Comparison of ENCODE assay signal across 23 cellular contexts in the genomic region with DNA sequence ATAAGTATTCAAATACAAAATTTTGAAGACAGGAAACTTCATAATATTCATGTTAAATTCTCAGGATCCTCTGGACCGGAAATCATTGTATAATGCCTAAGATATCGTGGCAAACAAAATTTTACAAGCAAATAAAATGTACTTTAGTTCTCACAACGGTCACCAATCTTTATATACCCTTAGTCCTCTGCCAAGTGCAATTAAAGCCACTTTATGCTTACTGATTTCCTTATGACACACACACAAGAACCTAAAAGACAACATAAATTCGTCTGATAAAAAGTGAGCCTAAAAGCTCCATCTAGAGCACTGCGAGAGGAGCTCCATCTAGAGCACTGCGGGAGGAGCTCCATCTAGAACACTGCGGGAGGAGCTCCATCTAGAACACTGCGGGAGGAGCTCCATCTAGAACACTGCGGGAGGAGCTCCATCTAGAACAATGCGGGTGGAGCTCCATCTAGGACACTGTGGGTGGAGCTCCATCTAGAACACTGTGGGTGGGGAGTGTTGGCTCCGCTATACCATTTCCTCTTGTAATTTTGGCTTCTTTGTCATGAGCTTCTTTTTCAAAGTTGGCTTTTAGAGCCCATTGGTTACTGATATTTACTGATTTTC. TPM values are rescaled to one million over a fixed set of nuclear protein-coding genes. Genes with fewer than 3 reads are reported as not detected.
DNase-seq lines count a peak whose midpoint lies in the region; ATAC-seq and TF ChIP-seq lines count a peak whose summit lies in the region.
"Had no signal": no experiment of that assay in that cellular context is flagged by ENCODE, and none has a peak within 500 bp of the region (broad histone marks: within the 10 kb centered on the region; RNA-seq: fewer than 3 reads in every experiment).

No MANE protein-coding gene starts in this region.

- no peak for TF ChIP-seq POLR2A in gastroesophageal sphincter (IDR thresholded peaks at IDR 0.05)
- no peak for TF ChIP-seq POLR2A in gastrocnemius medialis (IDR thresholded peaks at IDR 0.05)

- ATAC-seq in gastroesophageal sphincter, result no peak
- no peak for ATAC-seq in gastrocnemius medialis
- no peak for ATAC-seq in HG03108 (IDR thresholded peaks at IDR 0.05; ENCODE audit: unreplicated experiment)
- no peak for ATAC-seq in GM21367 (IDR thresholded peaks at IDR 0.05; ENCODE audit: unreplicated experiment)
- ATAC-seq: natural killer cell treated with Interleukin-12 subunit alpha and Interleukin-12 subunit beta and Interleukin-15 and Interleukin-18, amount 100 ng/mL, for 72 hours; psoas muscle had no signal

- no peaks in the 10 kb centered on the region for H3K36me3 ChIP-seq in SK-N-MC (ENCODE audit: insufficient read depth, low read length)
- no peaks in the 10 kb centered on the region for H3K36me3 ChIP-seq in gastroesophageal sphincter
- H3K36me3 ChIP-seq in gastrocnemius medialis, result no peaks in the 10 kb centered on the region

- H3K4me1 ChIP-seq in gastroesophageal sphincter (peaks cover 9 to 86% (median 17%) of the 10 kb centered on the region in 3 donors), gastrocnemius medialis (peaks cover 24 to 35% of the 10 kb centered on the region in 2 donors)

- H3K4me3 ChIP-seq in SK-N-MC (no peak overlapping the region), gastroesophageal sphincter (no peak overlapping the region), gastrocnemius medialis (no peak overlapping the region)
- H3K4me3 ChIP-seq: psoas muscle had no signal

- peaks cover 41% of the 10 kb centered on the region for H3K36me3 Mint-ChIP-seq in HFFc6 (ENCODE audit: low read depth)
- H3K36me3 Mint-ChIP-seq: natural killer cell treated with Interleukin-12 subunit alpha and Interleukin-12 subunit beta and Interleukin-15 and Interleukin-18, amount 100 ng/mL, for 72 hours had no signal

- 72 to 82% methylated on average over 10 to 11 of the region's 11 CpGs for WGBS in gastroesophageal sphincter (ENCODE audit: low coverage in 1 of 2), 2 donors

- H3K9me3 ChIP-seq in SK-N-MC (ENCODE audit: low read depth, low read length), result no peaks in the 10 kb centered on the region
- H3K9me3 ChIP-seq in gastroesophageal sphincter, result no peaks in the 10 kb centered on the region
- no peaks in the 10 kb centered on the region for H3K9me3 ChIP-seq in gastrocnemius medialis
- H3K9me3 ChIP-seq: psoas muscle had no signal

- peak overlapping the region; percentile 95 for H3K27ac Mint-ChIP-seq in HFFc6
- H3K27ac Mint-ChIP-seq: CD8-positive, alpha-beta memory T cell; memory B cell; natural killer cell treated with Interleukin-12 subunit alpha and Interleukin-12 subunit beta and Interleukin-15 and Interleukin-18, amount 100 ng/mL, for 72 hours had no signal

- in situ Hi-C loops in gastrocnemius medialis (cut with MboI; ENCODE audit: low sequenced_read_pairs in 4 of 4), result no loop called here

- H3K27me3 ChIP-seq in gastroesophageal sphincter (no peaks in the 10 kb centered on the region), gastrocnemius medialis (no peaks in the 10 kb centered on the region)

- no peak overlapping the region for H3K9ac ChIP-seq in SK-N-MC (ENCODE audit: insufficient read length)

- H3K4me1 Mint-ChIP-seq in HFFc6 (ENCODE audit: low read depth), result peaks cover 98% of the 10 kb centered on the region
- H3K4me1 Mint-ChIP-seq: CD8-positive, alpha-beta memory T cell; memory B cell had no signal

- H3K27me3 Mint-ChIP-seq in HFFc6 (ENCODE audit: insufficient read depth), result peaks cover 3% of the 10 kb centered on the region; the same call in 1 of the 2 replicates
- H3K27me3 Mint-ChIP-seq: memory B cell; natural killer cell treated with Interleukin-12 subunit alpha and Interleukin-12 subunit beta and Interleukin-15 and Interleukin-18, amount 100 ng/mL, for 72 hours had no signal

- DNase-seq in HFFc6 (no peak), SK-N-MC (ENCODE audit: low read depth, low spot score) (no peak), gastrocnemius medialis (no peak)
- no peak for DNase-seq in activated CD4-positive, alpha-beta T cell treated with anti-CD3 and anti-CD28 coated beads, Interleukin-2, amount 50 U/mL, for 48 hours
- DNase-seq in stimulated activated CD4-positive, alpha-beta T cell treated with anti-CD3 and anti-CD28 coated beads, Interleukin-2, amount 100 ng/mL, for 48 hours, result no peak
- DNase-seq: activated CD4-positive, alpha-beta T cell treated with anti-CD3 and anti-CD28 coated beads, Interleukin-2, amount 50 U/mL, for 1 hour; activated gamma-delta T cell treated with Interleukin-2 at 50 U/mL for 16 hours; amygdala; CD8-positive, alpha-beta memory T cell; central memory CD4-positive, alpha-beta T cell; DMS53; effector CD8-positive, alpha-beta T cell; hippocampal formation; islet precursor cell; NCI-H2081; psoas muscle; stimulated activated CD8-positive, alpha-beta memory T cell treated with anti-CD3 and anti-CD28 coated beads, Interleukin-4, amount 100 ng/mL, for 48 hours had no signal

- H3K9me3 Mint-ChIP-seq in HFFc6, result no peaks in the 10 kb centered on the region
- H3K9me3 Mint-ChIP-seq: memory B cell; natural killer cell treated with Interleukin-12 subunit alpha and Interleukin-12 subunit beta and Interleukin-15 and Interleukin-18, amount 100 ng/mL, for 72 hours had no signal

- H3K4me3 Mint-ChIP-seq in HFFc6, result no peak overlapping the region
- H3K4me3 Mint-ChIP-seq: CD8-positive, alpha-beta memory T cell; memory B cell; natural killer cell treated with Interleukin-12 subunit alpha and Interleukin-12 subunit beta and Interleukin-15 and Interleukin-18, amount 100 ng/mL, for 72 hours had no signal

- peak overlapping the region; percentile 36; the same call in 1 of the 2 replicates for H3K27ac ChIP-seq in SK-N-MC
- H3K27ac ChIP-seq in gastroesophageal sphincter, result peak overlapping the region in 3 of 4 donors; percentile 34 to 85 (median 84)
- peak overlapping the region in 3 of 4 donors; percentile 63 to 73 (median 67) for H3K27ac ChIP-seq in gastrocnemius medialis
- H3K27ac ChIP-seq: HL-60 had no signal

- TF ChIP-seq CTCF in HFFc6 (IDR thresholded peaks at IDR 0.05), result no peak
- TF ChIP-seq CTCF in gastroesophageal sphincter (IDR thresholded peaks at IDR 0.05), result no peak
- TF ChIP-seq CTCF in gastrocnemius medialis (IDR thresholded peaks at IDR 0.05 in 4 of 5, conservative IDR thresholded peaks at IDR 0.05 in 1 of 5), result no peak

- intact Hi-C loops in gastrocnemius medialis (cut with DNase I; ENCODE audit: low total_unique reads), result no loop called here

- no peak for TF ChIP-seq EP300 in gastroesophageal sphincter (IDR thresholded peaks at IDR 0.05)

RNA-seq across cellular contexts. Expression of gene ATP8B1, which starts 15.9 kb away (rescaled TPM):
- total RNA-seq in HFFc6 (2021; fragmentation: NEBNext Ultra II Directional; extraction: Animal tissue kit (Norgen Biotek cat#: 25700)), result 100 to 1,000 TPM in 3 of 6 experiments, 10 to 100 TPM in 3; 78.8 to 115 (median 94.6) TPM
- total RNA-seq in gastroesophageal sphincter, result 10 to 100 TPM; 17.4 to 26.2 (median 23.4) TPM
- total RNA-seq in gastrocnemius medialis, result 1 to 10 TPM; 1.6 to 4.2 (median 2.6) TPM
- total RNA-seq: CD8-positive, alpha-beta memory T cell; natural killer cell treated with Interleukin-12 subunit alpha and Interleukin-12 subunit beta and Interleukin-15 and Interleukin-18, amount 100 ng/mL, for 72 hours had no signal
